ENCODE assay signal across 8 cellular contexts in the genomic region with DNA sequence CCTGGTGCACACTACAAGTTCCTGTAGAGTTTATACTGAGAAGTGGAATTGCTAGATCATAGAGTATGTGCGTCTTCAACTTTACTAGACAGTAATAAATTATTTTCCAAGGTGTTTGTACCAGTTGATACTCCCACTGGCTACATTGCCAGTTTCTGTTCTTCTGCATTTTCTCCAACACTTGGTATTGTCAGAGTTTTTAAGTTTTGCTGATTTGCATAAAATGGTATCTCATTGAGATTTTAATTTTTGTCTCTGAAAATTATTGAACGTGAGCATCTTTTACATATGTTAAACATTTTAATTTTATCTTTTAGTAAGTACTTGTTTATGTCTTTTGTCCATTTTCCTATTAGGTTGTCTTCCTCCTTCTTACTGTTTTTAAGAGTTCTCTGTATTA.
"Had no signal": no experiment of that assay in that cellular context is flagged by ENCODE, and none has a peak within 500 bp of the region (broad histone marks: within the 10 kb centered on the region; RNA-seq: fewer than 3 reads in every experiment).

No MANE protein-coding gene starts in this region.

- H3K9me3 ChIP-seq: HAP-1 had no signal

- ATAC-seq: GM23338, HCT116, HepG2 had no signal

- H3K9me3 Mint-ChIP-seq: GM23338, IgD-negative memory B cell had no signal

- H3K36me3 Mint-ChIP-seq: IgD-negative memory B cell had no signal

- FAIRE-seq: HepG2 had no signal

- H3K4me2 ChIP-seq: GM23338 had no signal

- H2AFZ ChIP-seq: GM23338 had no signal

- H3K27ac Mint-ChIP-seq: GM23338, IgD-negative memory B cell had no signal

- H3K4me3 ChIP-seq: GM23338, HAP-1 had no signal

- H3K27ac ChIP-seq: HL-60 had no signal

- H3K36me3 ChIP-seq: HAP-1 had no signal

- H3K4me3 Mint-ChIP-seq: GM23338, IgD-negative memory B cell had no signal

- DNase-seq: H7, KG1 had no signal

- H3K27me3 Mint-ChIP-seq: IgD-negative memory B cell had no signal
